In genomic region chr6:111187874-111188273, GRCh38 we compare ENCODE assay signal across 8 cellular contexts.
"Had no signal": no experiment of that assay in that cellular context is flagged by ENCODE, and none has a peak within 500 bp of the region (broad histone marks: within the 10 kb centered on the region; RNA-seq: fewer than 3 reads in every experiment).

No MANE protein-coding gene starts in this region.

- H3K4me1 ChIP-seq: HAP-1 had no signal

- H3K4me2 ChIP-seq: KMS-11 had no signal

- H3K27ac ChIP-seq: GM23248, HL-60, KMS-11 had no signal

- ATAC-seq: HCT116 had no signal

- H2AFZ ChIP-seq: GM23248 had no signal

- H3K36me3 ChIP-seq: HAP-1 had no signal

- H3K9ac ChIP-seq: GM23248, KMS-11 had no signal

- H3K4me3 ChIP-seq: GM23248, HAP-1 had no signal

- DNase-seq: GM23248, GOT3, IMR-90, KBM-7 had no signal
